In genomic region chr13:51784097-51784496, GRCh38 we compare ENCODE assay signal across 21 cellular contexts.
"Had no signal": no experiment of that assay in that cellular context is flagged by ENCODE, and none has a peak within 500 bp of the region (broad histone marks: within the 10 kb centered on the region; RNA-seq: fewer than 3 reads in every experiment).

No MANE protein-coding gene starts in this region.

- DNase-seq: activated CD4-positive, alpha-beta T cell treated with anti-CD3 and anti-CD28 coated beads, Interleukin-2, amount 10 ng/mL, durations not matched to agents 24 days and 14 days; activated CD8-positive, alpha-beta memory T cell treated with anti-CD3 and anti-CD28 coated beads, Interleukin-2, amount 10 ng/mL, durations not matched to agents 7 days and 5 days; activated CD8-positive, alpha-beta T cell treated with anti-CD3 and anti-CD28 coated beads for 36 hours; activated T-cell treated with anti-CD3 and anti-CD28 coated beads for 4 hours; adrenal gland; cerebellar nuclear complex; heart right ventricle; islet precursor cell; left cardiac atrium; occipital lobe; retina; stimulated activated CD4-positive, alpha-beta T cell treated with anti-CD3 and anti-CD28 coated beads, Interleukin-2, amount 100 ng/mL, for 48 hours; stimulated activated CD8-positive, alpha-beta memory T cell treated with anti-CD3 and anti-CD28 coated beads, Interleukin-4, amount 100 ng/mL, for 48 hours; stomach; testis; trophoblast cell had no signal

- ATAC-seq: activated CD4-positive, CD25-positive, alpha-beta regulatory T cell treated with anti-CD3 and anti-CD28 coated beads, Interleukin-2, amount 50 U/mL, for 24 hours; activated CD8-positive, alpha-beta memory T cell treated with anti-CD3 and anti-CD28 coated beads, Interleukin-2, amount 10 ng/mL, durations not matched to agents 7 days and 5 days; activated CD8-positive, alpha-beta T cell treated with anti-CD3 and anti-CD28 coated beads for 36 hours; heart right ventricle; left cardiac atrium had no signal

- H3K27me3 ChIP-seq: adrenal gland, ascending aorta, breast epithelium, heart right ventricle, stomach, testis, vagina had no signal

- H3K4me3 ChIP-seq: adrenal gland, ascending aorta, breast epithelium, coronary artery, heart right ventricle, stomach, testis, vagina had no signal

- H3K36me3 ChIP-seq: adrenal gland, ascending aorta, breast epithelium, heart right ventricle, vagina had no signal

- H3K27ac ChIP-seq: ascending aorta, coronary artery, heart right ventricle, stomach, testis, vagina had no signal

- H3K9me3 ChIP-seq: adrenal gland, ascending aorta, breast epithelium, heart right ventricle, stomach, testis, vagina had no signal

- H3K4me1 ChIP-seq: ascending aorta, breast epithelium had no signal
